In genomic region chr20:42444799-42445198, GRCh38 we compare ENCODE assay signal across 17 cellular contexts.
DNase-seq lines count a peak whose midpoint lies in the region; ATAC-seq and TF ChIP-seq lines count a peak whose summit lies in the region.
"Had no signal": no experiment of that assay in that cellular context is flagged by ENCODE, and none has a peak within 500 bp of the region (broad histone marks: within the 10 kb centered on the region; RNA-seq: fewer than 3 reads in every experiment).

No MANE protein-coding gene starts in this region.

- peak; percentile 52 for ATAC-seq in gastroesophageal sphincter
- ATAC-seq in heart right ventricle = peak in 7 of 8 donors; percentile 23 to 89 (median 58)
- ATAC-seq: CD8-positive, alpha-beta T cell; HCT116 had no signal

- no peak for DNase-seq in heart right ventricle
- no peak for DNase-seq in right atrium auricular region (ENCODE audit: low spot score)
- no peak for DNase-seq in KBM-7
- no peak for DNase-seq in EL
- no peak for DNase-seq in NCI-H1436 (lab: John Stamatoyannopoulos, UW)
- DNase-seq: 8988T; CD8-positive, alpha-beta T cell; COR-L47; GDM1; GOT3; H7; HFFc6; IMR-90 had no signal

- H3K9me3 ChIP-seq in gastroesophageal sphincter = no peaks in the 10 kb centered on the region
- H3K9me3 ChIP-seq in heart right ventricle = no peaks in the 10 kb centered on the region
- no peaks in the 10 kb centered on the region for H3K9me3 ChIP-seq in right atrium auricular region
- no peaks in the 10 kb centered on the region for H3K9me3 ChIP-seq in subcutaneous abdominal adipose tissue (ENCODE audit: control insufficient read depth in 5 of 5, low read length in 5 of 5)
- H3K9me3 ChIP-seq: BLaER1 had no signal

- H3K4me1 ChIP-seq in gastroesophageal sphincter = no peaks in the 10 kb centered on the region
- peaks cover 0 to 9% (median 0%) of the 10 kb centered on the region in 9 donors for H3K4me1 ChIP-seq in heart right ventricle
- no peaks in the 10 kb centered on the region for H3K4me1 ChIP-seq in right atrium auricular region
- peaks cover 0 to 60% (median 23%) of the 10 kb centered on the region in 5 donors for H3K4me1 ChIP-seq in subcutaneous abdominal adipose tissue (ENCODE audit: control insufficient read depth in 5 of 5, insufficient read depth in 5 of 5, low read length in 5 of 5)

- 70 to 73% methylated on average over 3 of the region's 3 CpGs for WGBS in gastroesophageal sphincter (ENCODE audit: low coverage in 1 of 2), 2 donors
- 70 to 75% methylated on average over 3 of the region's 3 CpGs for whole genome bisulfite sequencing in heart right ventricle, 2 donors

- H3K27me3 ChIP-seq in gastroesophageal sphincter (peaks cover 4% of the 10 kb centered on the region), heart right ventricle (peaks cover 0 to 3% (median 0%) of the 10 kb centered on the region in 7 donors), right atrium auricular region (no peaks in the 10 kb centered on the region), subcutaneous abdominal adipose tissue (ENCODE audit: control insufficient read depth in 5 of 5, insufficient read depth in 4 of 5, low read length in 5 of 5) (no peaks in the 10 kb centered on the region)
- H3K27me3 ChIP-seq: BLaER1 had no signal

- no peak overlapping the region for H3K4me3 ChIP-seq in gastroesophageal sphincter
- no peak overlapping the region for H3K4me3 ChIP-seq in heart right ventricle
- H3K4me3 ChIP-seq in right atrium auricular region = no peak overlapping the region
- H3K4me3 ChIP-seq in subcutaneous abdominal adipose tissue (ENCODE audit: low read depth in 1 of 5, low read length in 5 of 5) = no peak overlapping the region
- H3K4me3 ChIP-seq: BLaER1 had no signal

- intact Hi-C loops in heart right ventricle (cut with DNase I) = loop anchor here in 1 of 10 donors (10.0 kb wide), 1 partner anchor 50 kb away; no protein-coding TSS in a partner anchor

- TF ChIP-seq CTCF in gastroesophageal sphincter (IDR thresholded peaks at IDR 0.05) (no peak), heart right ventricle (IDR thresholded peaks at IDR 0.05) (no peak), right atrium auricular region (IDR thresholded peaks at IDR 0.05) (no peak)

- H3K36me3 ChIP-seq in gastroesophageal sphincter (no peaks in the 10 kb centered on the region), heart right ventricle (no peaks in the 10 kb centered on the region), right atrium auricular region (no peaks in the 10 kb centered on the region), subcutaneous abdominal adipose tissue (ENCODE audit: control insufficient read depth in 5 of 5, insufficient read depth in 5 of 5, low read length in 5 of 5) (no peaks in the 10 kb centered on the region)
- H3K36me3 ChIP-seq: BLaER1 had no signal

- in situ Hi-C loops in KBM-7 (cut with MboI; ENCODE audit: low pct_unique_long_range_greater_than_20kb, low sequenced_read_pairs) = no loop called here

- no peak overlapping the region for H3K9ac ChIP-seq in subcutaneous abdominal adipose tissue (ENCODE audit: low read length in 5 of 5)
- H3K9ac ChIP-seq: BLaER1 had no signal

- no peak for TF ChIP-seq POLR2A in gastroesophageal sphincter (IDR thresholded peaks at IDR 0.05)

- no peak for TF ChIP-seq EP300 in gastroesophageal sphincter (IDR thresholded peaks at IDR 0.05)

- no peak overlapping the region for H3K27ac ChIP-seq in gastroesophageal sphincter
- no peak overlapping the region for H3K27ac ChIP-seq in heart right ventricle
- H3K27ac ChIP-seq in right atrium auricular region = peak overlapping the region; percentile 8 to 16
- peak overlapping the region; percentile 72 for H3K27ac ChIP-seq in subcutaneous abdominal adipose tissue (ENCODE audit: low read depth, low read length)
- H3K27ac ChIP-seq: BLaER1 had no signal

Comparison
In these comparisons a context has a peak if more than half of its experiments do, and no peak if none do; other contexts are left out.
1. H3K27ac ChIP-seq: peak in right atrium auricular region (2 of 2) and subcutaneous abdominal adipose tissue (single experiment); none in gastroesophageal sphincter (0 of 4) and heart right ventricle (0 of 10).